In the genomic region with DNA sequence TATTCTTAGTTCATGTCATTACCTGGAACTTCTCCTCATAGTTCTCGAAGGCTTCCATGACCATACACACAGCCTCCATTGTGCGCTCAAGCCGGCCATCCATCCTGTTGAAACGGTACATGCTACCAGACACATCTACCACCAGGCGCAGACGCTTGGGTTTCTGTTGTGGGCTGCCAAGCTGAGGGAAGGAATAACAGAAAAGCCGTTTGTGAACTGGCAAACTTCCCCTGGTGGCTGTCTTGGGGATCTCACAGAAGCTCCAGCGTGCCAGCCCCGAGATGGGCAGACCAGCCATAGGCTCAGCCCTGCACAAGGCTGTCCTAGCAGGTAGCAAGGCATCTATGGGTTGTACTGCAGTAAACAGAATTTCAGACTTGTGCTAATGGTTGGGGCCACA, we compare ENCODE assay signal across 10 cellular contexts.
A peak's percentile ranks its signal among the peaks of the same experiment; 100 is the strongest.
DNase-seq lines count a peak whose midpoint lies in the region; ATAC-seq and TF ChIP-seq lines count a peak whose summit lies in the region.
"Had no signal": no experiment of that assay in that cellular context is flagged by ENCODE, and none has a peak within 500 bp of the region (broad histone marks: within the 10 kb centered on the region; RNA-seq: fewer than 3 reads in every experiment).

No MANE protein-coding gene starts in this region.

- intact Hi-C loops in CD14-positive monocyte (cut with micrococcal nuclease) = loop anchor here (5.0 to 10.0 kb wide), 3 partner anchors 55 to 130 kb away; partner anchors contain the start of gene RGCC (in 1 of the 2)

- H3K4me1 Mint-ChIP-seq in CD14-positive monocyte (peaks cover 32% of the 10 kb centered on the region), glutamatergic neuron (ENCODE audit: low read depth, unreplicated experiment) (no peaks in the 10 kb centered on the region)
- peaks cover 3% of the 10 kb centered on the region for H3K4me1 Mint-ChIP-seq in activated CD8-positive, alpha-beta T cell treated with anti-CD3 and anti-CD28 coated beads, Interleukin-2, amount 10 ng/mL, durations not matched to agents 7 days and 5 days (ENCODE audit: low read depth)
- H3K4me1 Mint-ChIP-seq: nephron had no signal

- POLR2A ChIA-PET in activated CD8-positive, alpha-beta T cell treated with anti-CD3 and anti-CD28 coated beads, Interleukin-2, amount 10 ng/mL, durations not matched to agents 7 days and 5 days (lab: Charles Lee) = interaction anchor here (0.7 kb wide), 1 partner anchor 521 kb away, joined by 3 read pairs; no protein-coding TSS in a partner anchor

- peak overlapping the region in 6 of 7 donors; percentile 15 to 94 (median 38) for H3K27ac Mint-ChIP-seq in CD14-positive monocyte
- no peak overlapping the region for H3K27ac Mint-ChIP-seq in activated CD8-positive, alpha-beta T cell treated with anti-CD3 and anti-CD28 coated beads, Interleukin-2, amount 10 ng/mL, durations not matched to agents 7 days and 5 days
- H3K27ac Mint-ChIP-seq in glutamatergic neuron (ENCODE audit: unreplicated experiment) = no peak overlapping the region
- H3K27ac Mint-ChIP-seq: nephron had no signal

- no peak for DNase-seq in CD14-positive monocyte (ENCODE audit: low spot score)
- DNase-seq in ELF-1 (ENCODE audit: low read depth, low spot score) = peak; percentile 23
- DNase-seq in activated CD8-positive, alpha-beta T cell treated with anti-CD3 and anti-CD28 coated beads, Interleukin-2, amount 10 ng/mL, durations not matched to agents 7 days and 5 days = peak; percentile 26
- no peak for DNase-seq in glutamatergic neuron
- DNase-seq in SKM-1 treated with dmso at 0.1 percent for 144 hours (lab: John Stamatoyannopoulos, UW; ENCODE audit: unreplicated experiment) = no peak
- DNase-seq in NK-92 (lab: John Stamatoyannopoulos, UW; ENCODE audit: unreplicated experiment) = no peak
- DNase-seq: NCI-H2171 treated with DMSO at 0.1 percent for 48 hours had no signal

- H3K9me3 Mint-ChIP-seq in CD14-positive monocyte (peaks cover 0 to 1% (median 0%) of the 10 kb centered on the region in 7 donors), glutamatergic neuron (ENCODE audit: unreplicated experiment) (peaks cover 1% of the 10 kb centered on the region)
- H3K9me3 Mint-ChIP-seq in activated CD8-positive, alpha-beta T cell treated with anti-CD3 and anti-CD28 coated beads, Interleukin-2, amount 10 ng/mL, durations not matched to agents 7 days and 5 days (ENCODE audit: insufficient read depth) = no peaks in the 10 kb centered on the region

- TF ChIP-seq CTCF in CD14-positive monocyte (IDR thresholded peaks at IDR 0.05) (no peak), glutamatergic neuron (IDR thresholded peaks at IDR 0.05; ENCODE audit: partially characterized antibody, unreplicated experiment) (peak; percentile 18)

- H3K27me3 Mint-ChIP-seq in CD14-positive monocyte (ENCODE audit: low read depth in 3 of 3) (no peaks in the 10 kb centered on the region), glutamatergic neuron (ENCODE audit: unreplicated experiment) (no peaks in the 10 kb centered on the region)
- no peaks in the 10 kb centered on the region for H3K27me3 Mint-ChIP-seq in activated CD8-positive, alpha-beta T cell treated with anti-CD3 and anti-CD28 coated beads, Interleukin-2, amount 10 ng/mL, durations not matched to agents 7 days and 5 days (ENCODE audit: low read depth)

- CTCF ChIA-PET in activated CD8-positive, alpha-beta T cell treated with anti-CD3 and anti-CD28 coated beads, Interleukin-2, amount 10 ng/mL, durations not matched to agents 7 days and 5 days (lab: Charles Lee) = interaction anchor here (1.3 to 1.8 kb wide), 4 partner anchors 10 to 128 kb away, joined by 4 to 9 read pairs (median 6); no protein-coding TSS in a partner anchor

- H3K36me3 Mint-ChIP-seq in CD14-positive monocyte (peaks cover 30 to 31% of the 10 kb centered on the region in 2 donors), glutamatergic neuron (ENCODE audit: unreplicated experiment) (peaks cover 6% of the 10 kb centered on the region)
- peaks cover 27% of the 10 kb centered on the region for H3K36me3 Mint-ChIP-seq in activated CD8-positive, alpha-beta T cell treated with anti-CD3 and anti-CD28 coated beads, Interleukin-2, amount 10 ng/mL, durations not matched to agents 7 days and 5 days (ENCODE audit: low read depth)

- no peak overlapping the region for H3K4me3 Mint-ChIP-seq in CD14-positive monocyte
- no peak overlapping the region for H3K4me3 Mint-ChIP-seq in activated CD8-positive, alpha-beta T cell treated with anti-CD3 and anti-CD28 coated beads, Interleukin-2, amount 10 ng/mL, durations not matched to agents 7 days and 5 days
- H3K4me3 Mint-ChIP-seq in glutamatergic neuron (ENCODE audit: unreplicated experiment) = no peak overlapping the region
- H3K4me3 Mint-ChIP-seq: nephron had no signal

- ATAC-seq in activated CD8-positive, alpha-beta T cell treated with anti-CD3 and anti-CD28 coated beads, Interleukin-2, amount 10 ng/mL, durations not matched to agents 7 days and 5 days = peak; percentile 36
- no peak for ATAC-seq in HG02571 (IDR thresholded peaks at IDR 0.05; ENCODE audit: unreplicated experiment)
- ATAC-seq: K562 had no signal

Comparison
In these comparisons a context has a peak if more than half of its experiments do, and no peak if none do; other contexts are left out.
1. DNase-seq: peak in ELF-1 (single experiment) and activated CD8-positive, alpha-beta T cell treated with anti-CD3 and anti-CD28 coated beads, Interleukin-2, amount 10 ng/mL, durations not matched to agents 7 days and 5 days (single experiment); none in CD14-positive monocyte (single experiment), glutamatergic neuron (single experiment), SKM-1 treated with dmso at 0.1 percent for 144 hours (single experiment) and NK-92 (single experiment).
2. H3K27ac Mint-ChIP-seq: peak in CD14-positive monocyte (6 of 7); none in activated CD8-positive, alpha-beta T cell treated with anti-CD3 and anti-CD28 coated beads, Interleukin-2, amount 10 ng/mL, durations not matched to agents 7 days and 5 days (single experiment) and glutamatergic neuron (single experiment).